ENCODE assay signal across 9 cellular contexts in genomic region chr10:93461124-93461806, GRCh38. TPM values are rescaled to one million over a fixed set of nuclear protein-coding genes. Genes with fewer than 3 reads are reported as not detected.
DNase-seq lines count a peak whose midpoint lies in the region; ATAC-seq, FAIRE-seq and TF ChIP-seq lines count a peak whose summit lies in the region.
"Had no signal": no experiment of that assay in that cellular context is flagged by ENCODE, and none has a peak within 500 bp of the region (broad histone marks: within the 10 kb centered on the region; RNA-seq: fewer than 3 reads in every experiment).

No MANE protein-coding gene starts in this region.

- H3K27me3 ChIP-seq in thoracic aorta (replicated peaks; ENCODE audit: insufficient read depth) = no peaks in the 10 kb centered on the region

- H3K4me3 Mint-ChIP-seq in activated CD8-positive, alpha-beta memory T cell treated with anti-CD3 and anti-CD28 coated beads, Interleukin-2, amount 10 ng/mL, durations not matched to agents 7 days and 5 days = no peak overlapping the region
- H3K4me3 Mint-ChIP-seq: activated CD4-positive, alpha-beta T cell treated with anti-CD3 and anti-CD28 coated beads, Interleukin-2, amount 10 ng/mL, durations not matched to agents 7 days and 5 days had no signal

- no peaks in the 10 kb centered on the region for H3K9me3 ChIP-seq in thoracic aorta

- H3K27me3 Mint-ChIP-seq in activated CD8-positive, alpha-beta memory T cell treated with anti-CD3 and anti-CD28 coated beads, Interleukin-2, amount 10 ng/mL, durations not matched to agents 7 days and 5 days = no peaks in the 10 kb centered on the region
- H3K27me3 Mint-ChIP-seq: activated CD4-positive, alpha-beta T cell treated with anti-CD3 and anti-CD28 coated beads, Interleukin-2, amount 10 ng/mL, durations not matched to agents 7 days and 5 days had no signal

- no peak for ATAC-seq in activated CD8-positive, alpha-beta memory T cell treated with anti-CD3 and anti-CD28 coated beads, Interleukin-2, amount 10 ng/mL, durations not matched to agents 7 days and 5 days
- ATAC-seq in thoracic aorta (ENCODE audit: insufficient number of reproducible peaks, low FRiP score, low read depth) (no peak), HG03196 (IDR thresholded peaks at IDR 0.05; ENCODE audit: unreplicated experiment) (no peak), GM21381 (IDR thresholded peaks at IDR 0.05; ENCODE audit: unreplicated experiment) (no peak)

- no peaks in the 10 kb centered on the region for H3K36me3 ChIP-seq in thoracic aorta

- peaks cover 59 to 87% of the 10 kb centered on the region in 2 donors for H3K4me1 ChIP-seq in thoracic aorta (ENCODE audit: control insufficient read depth in 1 of 2, low read depth in 2 of 2)

- no peaks in the 10 kb centered on the region for H3K9me3 Mint-ChIP-seq in activated CD8-positive, alpha-beta memory T cell treated with anti-CD3 and anti-CD28 coated beads, Interleukin-2, amount 10 ng/mL, durations not matched to agents 7 days and 5 days (ENCODE audit: low read depth)
- H3K9me3 Mint-ChIP-seq: activated CD4-positive, alpha-beta T cell treated with anti-CD3 and anti-CD28 coated beads, Interleukin-2, amount 10 ng/mL, durations not matched to agents 7 days and 5 days had no signal

- TF ChIP-seq CTCF in foreskin fibroblast (IDR thresholded peaks at IDR 0.05; ENCODE audit: low read depth, low read length) (no peak), thoracic aorta (IDR thresholded peaks at IDR 0.05) (no peak)

- H3K27ac Mint-ChIP-seq in activated CD8-positive, alpha-beta memory T cell treated with anti-CD3 and anti-CD28 coated beads, Interleukin-2, amount 10 ng/mL, durations not matched to agents 7 days and 5 days = peak overlapping the region; percentile 4
- H3K27ac Mint-ChIP-seq: activated CD4-positive, alpha-beta T cell treated with anti-CD3 and anti-CD28 coated beads, Interleukin-2, amount 10 ng/mL, durations not matched to agents 7 days and 5 days had no signal

- peak overlapping the region; percentile 89 to 92 for H3K27ac ChIP-seq in thoracic aorta

- peaks cover 5% of the 10 kb centered on the region for H3K36me3 Mint-ChIP-seq in activated CD8-positive, alpha-beta memory T cell treated with anti-CD3 and anti-CD28 coated beads, Interleukin-2, amount 10 ng/mL, durations not matched to agents 7 days and 5 days

- CTCF ChIA-PET in activated CD8-positive, alpha-beta memory T cell treated with anti-CD3 and anti-CD28 coated beads, Interleukin-2, amount 10 ng/mL, durations not matched to agents 7 days and 5 days (lab: Charles Lee) = interaction anchor here (0.5 to 6.2 kb wide), 5 partner anchors 21 to 617 kb away, joined by 3 to 36 read pairs (median 11); partner anchors contain the start of gene MYOF

- H3K4me1 Mint-ChIP-seq in activated CD8-positive, alpha-beta memory T cell treated with anti-CD3 and anti-CD28 coated beads, Interleukin-2, amount 10 ng/mL, durations not matched to agents 7 days and 5 days = peaks cover 22% of the 10 kb centered on the region

- H3K4me3 ChIP-seq in foreskin fibroblast (ENCODE audit: low read depth in 1 of 2, low read length in 2 of 2) (no peak overlapping the region), thoracic aorta (no peak overlapping the region)

- FAIRE-seq in RCC 7860 (lab: Jason Lieb, UNC) = peak; percentile 85

- DNase-seq in activated CD8-positive, alpha-beta memory T cell treated with anti-CD3 and anti-CD28 coated beads, Interleukin-2, amount 10 ng/mL, durations not matched to agents 7 days and 5 days = no peak
- no peak for DNase-seq in activated CD8-positive, alpha-beta memory T cell treated with anti-CD3 and anti-CD28 coated beads, Interleukin-2, amount 50 U/mL, for 48 hours
- DNase-seq in RCC 7860 (ENCODE audit: low spot score) = peak; percentile 74
- DNase-seq in foreskin fibroblast = peak; percentile 48 to 51
- DNase-seq in thoracic aorta (ENCODE audit: low spot score) = no peak
- no peak for DNase-seq in stimulated activated CD4-positive, alpha-beta T cell treated with anti-CD3 and anti-CD28 coated beads, Interleukin-4, amount 100 ng/mL, for 4 hours
- DNase-seq: activated CD4-positive, alpha-beta T cell treated with anti-CD3 and anti-CD28 coated beads, Interleukin-2, amount 10 ng/mL, durations not matched to agents 7 days and 5 days had no signal

RNA-seq across cellular contexts. Expression of gene MYOF, which starts 20.9 kb away (rescaled TPM):
- 1 to 10 TPM; 5.5 to 6.6 TPM for total RNA-seq in activated CD8-positive, alpha-beta memory T cell treated with anti-CD3 and anti-CD28 coated beads, Interleukin-2, amount 10 ng/mL, durations not matched to agents 7 days and 5 days
- 100 to 1,000 TPM; 132 to 138 TPM for total RNA-seq in thoracic aorta

RNA-seq across cellular contexts. Expression of gene CEP55, which starts 35.1 kb away (rescaled TPM):
- total RNA-seq in activated CD8-positive, alpha-beta memory T cell treated with anti-CD3 and anti-CD28 coated beads, Interleukin-2, amount 10 ng/mL, durations not matched to agents 7 days and 5 days = 10 to 100 TPM; 75.6 to 79.3 TPM
- 1 to 10 TPM in 1 of 2 donors, not detected in 1; 5.1 TPM for total RNA-seq in thoracic aorta

Comparison
In these comparisons a context has a peak if more than half of its experiments do, and no peak if none do; other contexts are left out.
1. DNase-seq: peak in RCC 7860 (single experiment) and foreskin fibroblast (2 of 2); none in activated CD8-positive, alpha-beta memory T cell treated with anti-CD3 and anti-CD28 coated beads, Interleukin-2, amount 10 ng/mL, durations not matched to agents 7 days and 5 days (single experiment), activated CD8-positive, alpha-beta memory T cell treated with anti-CD3 and anti-CD28 coated beads, Interleukin-2, amount 50 U/mL, for 48 hours (single experiment), thoracic aorta (single experiment) and stimulated activated CD4-positive, alpha-beta T cell treated with anti-CD3 and anti-CD28 coated beads, Interleukin-4, amount 100 ng/mL, for 4 hours (0 of 2).
2. RNA of gene MYOF, which starts 20.9 kb away (total RNA-seq): 132 to 138 TPM in thoracic aorta; 5.5 to 6.6 TPM in activated CD8-positive, alpha-beta memory T cell treated with anti-CD3 and anti-CD28 coated beads, Interleukin-2, amount 10 ng/mL, durations not matched to agents 7 days and 5 days; every median in the first group is over 10 times any median in the second.
3. RNA of gene CEP55, which starts 35.1 kb away (total RNA-seq): 75.6 to 79.3 TPM in activated CD8-positive, alpha-beta memory T cell treated with anti-CD3 and anti-CD28 coated beads, Interleukin-2, amount 10 ng/mL, durations not matched to agents 7 days and 5 days; 5.1 TPM in thoracic aorta; every median in the first group is over 10 times any median in the second.